ENCODE assay signal across 1 cellular context in the genomic region with DNA sequence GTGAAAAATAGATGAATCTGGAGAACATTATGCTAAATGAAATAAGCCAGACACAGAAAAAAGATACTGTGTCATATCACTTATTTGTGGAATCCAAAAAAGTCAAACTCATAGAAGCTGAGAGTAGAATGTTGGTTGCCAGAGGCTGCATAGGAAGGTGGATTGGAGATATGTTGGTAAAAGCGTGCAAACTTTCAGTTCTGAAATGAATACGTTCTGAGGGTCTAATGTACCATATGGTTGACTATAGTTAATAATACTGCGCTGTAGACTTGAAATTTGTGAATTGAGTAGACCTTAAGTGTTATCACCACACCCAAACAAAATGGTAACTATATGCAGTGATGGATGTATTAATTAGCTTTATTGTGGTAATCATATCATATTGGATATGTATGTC.
TF ChIP-seq lines count a peak whose summit lies in the region.

No MANE protein-coding gene starts in this region.

TF ChIP-seq in GM23338, 12 proteins besides CTCF, POLR2A, EP300 and RAD21 (continued from another document):
- TF ChIP-seq, protein P1, sequence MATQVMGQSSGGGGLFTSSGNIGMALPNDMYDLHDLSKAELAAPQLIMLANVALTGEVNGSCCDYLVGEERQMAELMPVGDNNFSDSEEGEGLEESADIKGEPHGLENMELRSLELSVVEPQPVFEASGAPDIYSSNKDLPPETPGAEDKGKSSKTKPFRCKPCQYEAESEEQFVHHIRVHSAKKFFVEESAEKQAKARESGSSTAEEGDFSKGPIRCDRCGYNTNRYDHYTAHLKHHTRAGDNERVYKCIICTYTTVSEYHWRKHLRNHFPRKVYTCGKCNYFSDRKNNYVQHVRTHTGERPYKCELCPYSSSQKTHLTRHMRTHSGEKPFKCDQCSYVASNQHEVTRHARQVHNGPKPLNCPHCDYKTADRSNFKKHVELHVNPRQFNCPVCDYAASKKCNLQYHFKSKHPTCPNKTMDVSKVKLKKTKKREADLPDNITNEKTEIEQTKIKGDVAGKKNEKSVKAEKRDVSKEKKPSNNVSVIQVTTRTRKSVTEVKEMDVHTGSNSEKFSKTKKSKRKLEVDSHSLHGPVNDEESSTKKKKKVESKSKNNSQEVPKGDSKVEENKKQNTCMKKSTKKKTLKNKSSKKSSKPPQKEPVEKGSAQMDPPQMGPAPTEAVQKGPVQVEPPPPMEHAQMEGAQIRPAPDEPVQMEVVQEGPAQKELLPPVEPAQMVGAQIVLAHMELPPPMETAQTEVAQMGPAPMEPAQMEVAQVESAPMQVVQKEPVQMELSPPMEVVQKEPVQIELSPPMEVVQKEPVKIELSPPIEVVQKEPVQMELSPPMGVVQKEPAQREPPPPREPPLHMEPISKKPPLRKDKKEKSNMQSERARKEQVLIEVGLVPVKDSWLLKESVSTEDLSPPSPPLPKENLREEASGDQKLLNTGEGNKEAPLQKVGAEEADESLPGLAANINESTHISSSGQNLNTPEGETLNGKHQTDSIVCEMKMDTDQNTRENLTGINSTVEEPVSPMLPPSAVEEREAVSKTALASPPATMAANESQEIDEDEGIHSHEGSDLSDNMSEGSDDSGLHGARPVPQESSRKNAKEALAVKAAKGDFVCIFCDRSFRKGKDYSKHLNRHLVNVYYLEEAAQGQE (IDR thresholded peaks at IDR 0.05; ENCODE audit: unreplicated experiment), result no peak
- TF ChIP-seq ZNF114 (CRISPR knock-in tag; IDR thresholded peaks at IDR 0.05) (no peak), STAT1 (IDR thresholded peaks at IDR 0.05; ENCODE audit: unreplicated experiment) (no peak), EZH2 (IDR thresholded peaks at IDR 0.05; ENCODE audit: low read depth, unreplicated experiment) (no peak), JUNB (IDR thresholded peaks at IDR 0.05; ENCODE audit: unreplicated experiment) (no peak), POLR2AphosphoS5 (IDR thresholded peaks at IDR 0.05; ENCODE audit: low read depth) (no peak), CREB1 (CRISPR knock-in tag; IDR thresholded peaks at IDR 0.05; ENCODE audit: low read depth) (no peak)
- TF ChIP-seq, protein P2, sequence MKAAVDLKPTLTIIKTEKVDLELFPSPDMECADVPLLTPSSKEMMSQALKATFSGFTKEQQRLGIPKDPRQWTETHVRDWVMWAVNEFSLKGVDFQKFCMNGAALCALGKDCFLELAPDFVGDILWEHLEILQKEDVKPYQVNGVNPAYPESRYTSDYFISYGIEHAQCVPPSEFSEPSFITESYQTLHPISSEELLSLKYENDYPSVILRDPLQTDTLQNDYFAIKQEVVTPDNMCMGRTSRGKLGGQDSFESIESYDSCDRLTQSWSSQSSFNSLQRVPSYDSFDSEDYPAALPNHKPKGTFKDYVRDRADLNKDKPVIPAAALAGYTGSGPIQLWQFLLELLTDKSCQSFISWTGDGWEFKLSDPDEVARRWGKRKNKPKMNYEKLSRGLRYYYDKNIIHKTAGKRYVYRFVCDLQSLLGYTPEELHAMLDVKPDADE (IDR thresholded peaks at IDR 0.05), result no peak
